Comparison of ENCODE assay signal across 11 cellular contexts in genomic region chr5:132371603-132371994, GRCh38. TPM values are rescaled to one million over a fixed set of nuclear protein-coding genes. Genes with fewer than 3 reads are reported as not detected.
DNase-seq lines count a peak whose midpoint lies in the region; ATAC-seq and TF ChIP-seq lines count a peak whose summit lies in the region.
"Had no signal": no experiment of that assay in that cellular context is flagged by ENCODE, and none has a peak within 500 bp of the region (broad histone marks: within the 10 kb centered on the region; RNA-seq: fewer than 3 reads in every experiment).

No MANE protein-coding gene starts in this region.

- peaks cover 31% of the 10 kb centered on the region for H3K4me1 ChIP-seq in CD4-positive, alpha-beta memory T cell (ENCODE audit: insufficient read depth, low read length)
- H3K4me1 ChIP-seq in HCT116 (ENCODE audit: control insufficient read depth in 1 of 2, insufficient read depth in 2 of 2, low read length in 2 of 2): peaks cover 3 to 32% of the 10 kb centered on the region in 2 experiments

- TF ChIP-seq CTCF in HCT116 (IDR thresholded peaks at IDR 0.05 in 2 of 3, conservative IDR thresholded peaks at IDR 0.05 in 1 of 3; ENCODE audit: borderline replicate concordance in 1 of 3, insufficient read depth in 1 of 3, low read depth in 2 of 3, low read length in 2 of 3) (no peak), nephron (IDR thresholded peaks at IDR 0.05; ENCODE audit: unreplicated experiment in 3 of 3) (no peak)

- H3K27ac Mint-ChIP-seq in CD4-positive, alpha-beta memory T cell: peak overlapping the region in 6 of 7 donors; percentile 15 to 90 (median 69)
- peak overlapping the region; percentile 67 to 98 (median 70) for H3K27ac Mint-ChIP-seq in nephron

- H3K9ac ChIP-seq in HCT116 (ENCODE audit: low read length): no peak overlapping the region

- RAD21 ChIA-PET in HCT116 (lab: Charles Lee; ENCODE audit: low non-redundant PET in 1 of 2, low total read pairs in 2 of 2, uncharacterized antibody in 2 of 2, unreplicated experiment in 2 of 2): no interaction called here

- POLR2A ChIA-PET in CD4-positive, alpha-beta memory T cell (lab: Charles Lee; ENCODE audit: partially characterized antibody): no interaction called here
- POLR2A ChIA-PET in HCT116 (lab: Charles Lee): no interaction called here

- no peaks in the 10 kb centered on the region for H3K36me3 ChIP-seq in CD4-positive, alpha-beta memory T cell (ENCODE audit: insufficient read depth, low read length)
- no peaks in the 10 kb centered on the region for H3K36me3 ChIP-seq in HCT116 (ENCODE audit: control insufficient read depth in 1 of 2, insufficient read depth in 2 of 2, low read length in 2 of 2)
- H3K36me3 ChIP-seq: left lung had no signal

- H3K27ac ChIP-seq in CD4-positive, alpha-beta memory T cell (ENCODE audit: low read depth, low read length): no peak overlapping the region
- H3K27ac ChIP-seq in HCT116 (ENCODE audit: low read depth, low read length) (no peak overlapping the region), caudate nucleus (ENCODE audit: low read depth, low read length) (peak overlapping the region; percentile 24)
- H3K27ac ChIP-seq: left lung had no signal

- H3K9me2 ChIP-seq in HCT116 (ENCODE audit: insufficient read depth): no peaks in the 10 kb centered on the region

- H3K9me3 ChIP-seq in CD4-positive, alpha-beta memory T cell (ENCODE audit: control insufficient read depth in 1 of 2, low read length in 2 of 2): no peaks in the 10 kb centered on the region
- H3K9me3 ChIP-seq in HCT116 (ENCODE audit: control insufficient read depth in 1 of 2, insufficient read depth in 1 of 2, low read depth in 1 of 2, low read length in 2 of 2): no peaks in the 10 kb centered on the region
- H3K9me3 ChIP-seq: left lung had no signal

- H3K36me3 Mint-ChIP-seq in CD4-positive, alpha-beta memory T cell: peaks cover 0 to 2% of the 10 kb centered on the region in 2 donors
- H3K36me3 Mint-ChIP-seq in nephron (ENCODE audit: low read depth): no peaks in the 10 kb centered on the region

- intact Hi-C loops in CD4-positive, alpha-beta memory T cell (cut with micrococcal nuclease): no loop called here
- intact Hi-C loops in HCT116 (cut with micrococcal nuclease): no loop called here
- intact Hi-C loops in head of caudate nucleus (cut with DNase I): no loop called here

- no peak for TF ChIP-seq POLR2A in HCT116 (IDR thresholded peaks at IDR 0.05; ENCODE audit: borderline replicate concordance, extremely low read depth, insufficient read depth, insufficient read length)

- peaks cover 13 to 32% (median 26%) of the 10 kb centered on the region in 4 donors for H3K4me1 Mint-ChIP-seq in CD4-positive, alpha-beta memory T cell
- peaks cover 41% of the 10 kb centered on the region for H3K4me1 Mint-ChIP-seq in nephron

- H3K27me3 ChIP-seq in CD4-positive, alpha-beta memory T cell (ENCODE audit: insufficient read depth, low read length): no peaks in the 10 kb centered on the region
- no peaks in the 10 kb centered on the region for H3K27me3 ChIP-seq in HCT116 (ENCODE audit: insufficient read depth, low read length)

- H3K79me2 ChIP-seq in HCT116 (ENCODE audit: insufficient read depth, low read length): peaks cover 27% of the 10 kb centered on the region; the same call in 1 of the 2 replicates

- H4K20me1 ChIP-seq in HCT116 (ENCODE audit: insufficient read depth): no peaks in the 10 kb centered on the region

- H3K9me3 Mint-ChIP-seq in CD4-positive, alpha-beta memory T cell: no peaks in the 10 kb centered on the region
- H3K9me3 Mint-ChIP-seq in nephron: no peaks in the 10 kb centered on the region

- TF ChIP-seq RAD21 in HCT116 (IDR thresholded peaks at IDR 0.05; ENCODE audit: low read depth): no peak

- no peaks in the 10 kb centered on the region for H3K27me3 Mint-ChIP-seq in CD4-positive, alpha-beta memory T cell
- H3K27me3 Mint-ChIP-seq in nephron (ENCODE audit: low read depth): peaks cover 4% of the 10 kb centered on the region

- ATAC-seq in HCT116 (no peak), GM21367 (IDR thresholded peaks at IDR 0.05; ENCODE audit: unreplicated experiment) (no peak)
- ATAC-seq: left lung had no signal

- H3K4me3 Mint-ChIP-seq in CD4-positive, alpha-beta memory T cell: peak overlapping the region in 7 of 8 donors; percentile 25 to 91 (median 86)
- peak overlapping the region; percentile 79 to 89 (median 89) for H3K4me3 Mint-ChIP-seq in nephron

- H3K4me3 ChIP-seq in CD4-positive, alpha-beta memory T cell (ENCODE audit: low read length in 2 of 2): no peak overlapping the region
- H3K4me3 ChIP-seq in HCT116 (replicated peaks in 1 of 2; ENCODE audit: low read depth in 1 of 2, low read length in 2 of 2): no peak overlapping the region

- CTCF ChIA-PET in CD4-positive, alpha-beta memory T cell (lab: Charles Lee; ENCODE audit: partially characterized antibody): interaction anchor here (0.9 to 1.7 kb wide), 4 partner anchors 9 to 449 kb away, joined by 3 to 5 read pairs (median 3); no protein-coding TSS in a partner anchor
- CTCF ChIA-PET in HCT116 (lab: Charles Lee): no interaction called here

- no TSS peak for BruUV-seq in HCT116 (replicated peaks; lab: Mats Ljungman, UMichigan)

- H2AFZ ChIP-seq in HCT116 (ENCODE audit: low read depth, low read length, poor library complexity, severe bottlenecking): no peak overlapping the region

- H3K4me2 ChIP-seq in HCT116 (ENCODE audit: low read length): peak overlapping the region; percentile 94

- no peak for DNase-seq in CD4-positive, alpha-beta memory T cell
- DNase-seq in HCT116 (ENCODE audit: low read depth, low spot score) (no peak), caudate nucleus (lab: John Stamatoyannopoulos, UW) (no peak), head of caudate nucleus (no peak), NCI-H69 (lab: John Stamatoyannopoulos, UW) (no peak)
- DNase-seq: left lung; NCI-H1092; NCI-H446 treated with DMSO at 0.1 percent for 48 hours; stimulated activated CD4-positive, alpha-beta T cell treated with anti-CD3 and anti-CD28 coated beads, Interleukin-4, amount 100 ng/mL, for 1 hour had no signal

TF ChIP-seq in HCT116, 20 proteins besides CTCF, POLR2A, EP300 and RAD21:
- no peak for TF ChIP-seq EZH2phosphoT487 (IDR thresholded peaks at IDR 0.05; ENCODE audit: borderline replicate concordance)
- no peak for TF ChIP-seq TCF7L2 (IDR thresholded peaks at IDR 0.05; ENCODE audit: borderline replicate concordance, extremely low read depth, insufficient read depth, insufficient read length)
- no peak for TF ChIP-seq JUND (IDR thresholded peaks at IDR 0.05)

RNA-seq across cellular contexts. Expression of gene SLC22A5, which starts 2.1 kb away (rescaled TPM):
- total RNA-seq in CD4-positive, alpha-beta memory T cell: 1 to 10 TPM; 8.9 to 10.0 TPM
- polyA plus RNA-seq in CD4-positive, alpha-beta memory T cell: 1 to 10 TPM; 1.9 to 2.9 TPM
- total RNA-seq in HCT116 (2021; ENCODE audit: unreplicated experiment): 9.9 TPM
- 6.8 and 9.1 TPM in 2 replicates for polyA plus RNA-seq in HCT116 (2012)
